In genomic region chr9:91186311-91187101, GRCh38 we compare ENCODE assay signal across 13 cellular contexts.
A peak's percentile ranks its signal among the peaks of the same experiment; 100 is the strongest.
DNase-seq lines count a peak whose midpoint lies in the region; ATAC-seq, FAIRE-seq and TF ChIP-seq lines count a peak whose summit lies in the region.
"Had no signal": no experiment of that assay in that cellular context is flagged by ENCODE, and none has a peak within 500 bp of the region (broad histone marks: within the 10 kb centered on the region; RNA-seq: fewer than 3 reads in every experiment).

No MANE protein-coding gene starts in this region.

- H2AFZ ChIP-seq in mammary epithelial cell (ENCODE audit: low read depth, low read length), result no peak overlapping the region

- no peak overlapping the region for H3K4me3 ChIP-seq in mammary epithelial cell (replicated peaks in 1 of 3; ENCODE audit: insufficient read depth in 1 of 3, low read depth in 2 of 3, low read length in 3 of 3)
- H3K4me3 ChIP-seq in naive thymus-derived CD4-positive, alpha-beta T cell (ENCODE audit: low read length), result no peak overlapping the region
- H3K4me3 ChIP-seq: skin epidermis had no signal

- in situ Hi-C loops in mammary epithelial cell (cut with MboI; ENCODE audit: low sequenced_read_pairs in 2 of 2), result no loop called here

- CTCF ChIA-PET in mammary epithelial cell (lab: Charles Lee; ENCODE audit: low non-redundant PET), result no interaction called here
- CTCF ChIA-PET in naive thymus-derived CD4-positive, alpha-beta T cell (lab: Charles Lee), result no interaction called here
- CTCF ChIA-PET in T-cell (lab: Charles Lee), result no interaction called here

- no peaks in the 10 kb centered on the region for H4K20me1 ChIP-seq in mammary epithelial cell (ENCODE audit: insufficient read depth, low read length)

- 94% methylated on average over 7 of the region's 8 CpGs for WGBS in mammary epithelial cell (ENCODE audit: low coverage, missing lambda C conversion rate)

- no peaks in the 10 kb centered on the region for H3K27me3 Mint-ChIP-seq in naive thymus-derived CD4-positive, alpha-beta T cell
- H3K27me3 Mint-ChIP-seq in T-cell, result no peaks in the 10 kb centered on the region

- no peak overlapping the region for H3K4me2 ChIP-seq in mammary epithelial cell (ENCODE audit: insufficient read depth, low read depth, low read length)
- H3K4me2 ChIP-seq: KMS-11 had no signal

- peak overlapping the region in 1 of 10 donors; percentile 3 for H3K4me3 Mint-ChIP-seq in naive thymus-derived CD4-positive, alpha-beta T cell
- H3K4me3 Mint-ChIP-seq in T-cell, result no peak overlapping the region

- H3K27ac Mint-ChIP-seq in naive thymus-derived CD4-positive, alpha-beta T cell, result peak overlapping the region in 1 of 9 donors; percentile 63
- H3K27ac Mint-ChIP-seq in T-cell, result no peak overlapping the region

- no peak overlapping the region for H3K9ac ChIP-seq in mammary epithelial cell (ENCODE audit: insufficient read depth, low read length)
- H3K9ac ChIP-seq: KMS-11 had no signal

- peaks cover 0 to 42% (median 0%) of the 10 kb centered on the region in 7 donors for H3K4me1 Mint-ChIP-seq in naive thymus-derived CD4-positive, alpha-beta T cell
- peaks cover 6 to 8% (median 7%) of the 10 kb centered on the region in 3 donors for H3K4me1 Mint-ChIP-seq in T-cell

- H3K27me3 ChIP-seq in mammary epithelial cell (ENCODE audit: insufficient read depth, low read length), result no peaks in the 10 kb centered on the region
- H3K27me3 ChIP-seq in naive thymus-derived CD4-positive, alpha-beta T cell (ENCODE audit: control insufficient read depth in 2 of 2, insufficient read depth in 2 of 2, low read length in 2 of 2), result no peaks in the 10 kb centered on the region

- dilution Hi-C loops in mammary epithelial cell (cut with HindIII; ENCODE audit: low sequenced_read_pairs), result no loop called here

- peaks cover 0 to 24% (median 0%) of the 10 kb centered on the region in 5 donors for H3K36me3 Mint-ChIP-seq in naive thymus-derived CD4-positive, alpha-beta T cell
- H3K36me3 Mint-ChIP-seq in T-cell, result no peaks in the 10 kb centered on the region

- no TSS peak for BruUV-seq in mammary epithelial cell (replicated peaks; lab: Mats Ljungman, UMichigan)

- H3K9me3 Mint-ChIP-seq in naive thymus-derived CD4-positive, alpha-beta T cell, result peaks cover 0 to 14% (median 0%) of the 10 kb centered on the region in 11 donors
- peaks cover 0 to 7% (median 0%) of the 10 kb centered on the region in 3 donors for H3K9me3 Mint-ChIP-seq in T-cell

- ATAC-seq in naive thymus-derived CD4-positive, alpha-beta T cell, result peak; percentile 73
- no peak for ATAC-seq in T-cell (replicated peaks in 1 of 4)
- ATAC-seq in HG02678 (IDR thresholded peaks at IDR 0.05; ENCODE audit: unreplicated experiment), result no peak

- TF ChIP-seq CTCF in mammary epithelial cell (conservative IDR thresholded peaks at IDR 0.05 in 1 of 2, IDR thresholded peaks at IDR 0.05 in 1 of 2; ENCODE audit: extremely low read depth in 1 of 2, insufficient read depth in 1 of 2, low read depth in 1 of 2, low read length in 2 of 2) (no peak), D721Med (IDR thresholded peaks at IDR 0.05; ENCODE audit: insufficient read depth, missing control alignments) (no peak)

- H3K9me3 ChIP-seq in mammary epithelial cell (replicated peaks; ENCODE audit: insufficient read depth, low read length), result no peaks in the 10 kb centered on the region
- peaks cover 0 to 3% (median 0%) of the 10 kb centered on the region in 3 experiments for H3K9me3 ChIP-seq in naive thymus-derived CD4-positive, alpha-beta T cell (ENCODE audit: control insufficient read depth in 2 of 3, low read length in 3 of 3)

- peaks cover 23% of the 10 kb centered on the region for H3K4me1 ChIP-seq in mammary epithelial cell (ENCODE audit: insufficient read depth, low read length)
- peaks cover 0 to 4% of the 10 kb centered on the region in 2 donors for H3K4me1 ChIP-seq in naive thymus-derived CD4-positive, alpha-beta T cell (ENCODE audit: control insufficient read depth in 2 of 2, insufficient read depth in 2 of 2, low read length in 2 of 2)

- POLR2A ChIA-PET in naive thymus-derived CD4-positive, alpha-beta T cell (lab: Charles Lee), result no interaction called here
- POLR2A ChIA-PET in T-cell (lab: Charles Lee), result no interaction called here

- no peaks in the 10 kb centered on the region for H3K36me3 ChIP-seq in mammary epithelial cell (ENCODE audit: insufficient read depth, low read length)
- H3K36me3 ChIP-seq in naive thymus-derived CD4-positive, alpha-beta T cell (ENCODE audit: control insufficient read depth in 2 of 3, insufficient read depth in 3 of 3, low read length in 3 of 3), result no peaks in the 10 kb centered on the region

- intact Hi-C loops in mammary epithelial cell (cut with micrococcal nuclease), result no loop called here
- intact Hi-C loops in naive thymus-derived CD4-positive, alpha-beta T cell (cut with micrococcal nuclease), result no loop called here

- no peak for FAIRE-seq in D721Med (lab: Jason Lieb, UNC)
- FAIRE-seq: G401.6 had no signal

- DNase-seq in GDM1 (lab: John Stamatoyannopoulos, UW) (peak; percentile 8), OCI-M1 (lab: John Stamatoyannopoulos, UW) (peak; percentile 18), mammary epithelial cell (peak; percentile 49), T-cell (no peak), NCI-H526 (lab: John Stamatoyannopoulos, UW) (no peak), D721Med (ENCODE audit: insufficient read length, low spot score) (no peak)
- no peak for DNase-seq in naive thymus-derived CD4-positive, alpha-beta T cell
- DNase-seq: NCI-H69; stimulated activated naive CD4-positive, alpha-beta T cell treated with Interleukin-2 at 50 U/mL for 16 hours had no signal

- H3K79me2 ChIP-seq in mammary epithelial cell (ENCODE audit: insufficient read depth, low read length), result no peaks in the 10 kb centered on the region

- no peak overlapping the region for H3K27ac ChIP-seq in mammary epithelial cell (ENCODE audit: insufficient read depth, low read depth, low read length)
- H3K27ac ChIP-seq in naive thymus-derived CD4-positive, alpha-beta T cell (ENCODE audit: low read depth, low read length), result no peak overlapping the region
- H3K27ac ChIP-seq: KMS-11 had no signal

Comparison
In these comparisons a context has a peak if more than half of its experiments do, and no peak if none do; other contexts are left out.
1. DNase-seq: peak in GDM1 (single experiment), OCI-M1 (single experiment) and mammary epithelial cell (single experiment); none in naive thymus-derived CD4-positive, alpha-beta T cell (0 of 9), T-cell (0 of 34), NCI-H526 (0 of 2) and D721Med (single experiment).